In genomic region chr1:43548285-43549271, GRCh38 we compare ENCODE assay signal across 1 cellular context.
TF ChIP-seq lines count a peak whose summit lies in the region.

No MANE protein-coding gene starts in this region.

TF ChIP-seq in HepG2, 621 proteins besides CTCF, POLR2A, EP300 and RAD21 (continued from another document and continues in another):
- peak; percentile 98 for TF ChIP-seq ZBTB10 (CRISPR knock-in tag; IDR thresholded peaks at IDR 0.05; ENCODE audit: borderline replicate concordance)
- peak; percentile 92 for TF ChIP-seq HMG20A (CRISPR knock-in tag; IDR thresholded peaks at IDR 0.05; ENCODE audit: borderline replicate concordance)
- TF ChIP-seq TFE3 (CRISPR knock-in tag; IDR thresholded peaks at IDR 0.05): peak; percentile 88
- TF ChIP-seq ZNF281 (CRISPR knock-in tag; IDR thresholded peaks at IDR 0.05; ENCODE audit: borderline replicate concordance): peak; percentile 93
- TF ChIP-seq ZBTB42 (CRISPR knock-in tag; IDR thresholded peaks at IDR 0.05): no peak
- 0 out of 2 replicates have a peak, but pooled peaks have one; percentile 58 for TF ChIP-seq CREB3 (CRISPR knock-in tag; IDR thresholded peaks at IDR 0.05)
- 0 out of 2 replicates have a peak, but pooled peaks have one; percentile 51 for TF ChIP-seq ZNF570 (CRISPR knock-in tag; IDR thresholded peaks at IDR 0.05; ENCODE audit: borderline replicate concordance)
- peak; percentile 89 for TF ChIP-seq KAT8 (CRISPR knock-in tag; IDR thresholded peaks at IDR 0.05)
- TF ChIP-seq PBX2 (CRISPR knock-in tag; IDR thresholded peaks at IDR 0.05): no peak
- no peak for TF ChIP-seq IRX3 (CRISPR knock-in tag; IDR thresholded peaks at IDR 0.05; ENCODE audit: borderline replicate concordance, low read depth)
- TF ChIP-seq ZMYM4 (CRISPR knock-in tag; IDR thresholded peaks at IDR 0.05): peak; percentile 86
- TF ChIP-seq ZNF350 (CRISPR knock-in tag; IDR thresholded peaks at IDR 0.05; ENCODE audit: borderline replicate concordance, low read depth): peak; percentile 73; the same call in 1 of the 2 replicates
- TF ChIP-seq ZNF766 (CRISPR knock-in tag; IDR thresholded peaks at IDR 0.05; ENCODE audit: borderline replicate concordance): peak; percentile 73; the same call in 1 of the 2 replicates
- TF ChIP-seq TP53 (CRISPR knock-in tag; conservative IDR thresholded peaks at IDR 0.05): 0 out of 2 replicates have a peak, but pooled peaks have one; percentile 76
- TF ChIP-seq FUBP1 (CRISPR knock-in tag; IDR thresholded peaks at IDR 0.05; ENCODE audit: borderline replicate concordance): no peak
- no peak for TF ChIP-seq MLLT10 (CRISPR knock-in tag; IDR thresholded peaks at IDR 0.05)
- peak; percentile 87 for TF ChIP-seq KDM1A (CRISPR knock-in tag; IDR thresholded peaks at IDR 0.05)
- no peak for TF ChIP-seq ZNF546 (CRISPR knock-in tag; conservative IDR thresholded peaks at IDR 0.05)
- TF ChIP-seq FOXP4 (CRISPR knock-in tag; IDR thresholded peaks at IDR 0.05): peak; percentile 97
- no peak for TF ChIP-seq EHMT2 (IDR thresholded peaks at IDR 0.05; ENCODE audit: borderline replicate concordance, low read depth, low read length)
- TF ChIP-seq POLR2AphosphoS5 (IDR thresholded peaks at IDR 0.05; ENCODE audit: low read depth, low read length): no peak
- no peak for TF ChIP-seq HNRNPK (IDR thresholded peaks at IDR 0.05; ENCODE audit: low read depth, low read length, poor library complexity, severe bottlenecking)
- 0 out of 2 replicates have a peak, but pooled peaks have one; percentile 14 for TF ChIP-seq RBFOX2 (IDR thresholded peaks at IDR 0.05; ENCODE audit: low read depth, low read length)
- peak; percentile 68 for TF ChIP-seq TFDP1 (CRISPR knock-in tag; IDR thresholded peaks at IDR 0.05; ENCODE audit: borderline replicate concordance)
- no peak for TF ChIP-seq MAFF (IDR thresholded peaks at IDR 0.05; ENCODE audit: low read depth, low read length)
- no peak for TF ChIP-seq SETDB1 (CRISPR knock-in tag; IDR thresholded peaks at IDR 0.05; ENCODE audit: borderline replicate concordance)
- TF ChIP-seq REPIN1 (CRISPR knock-in tag; IDR thresholded peaks at IDR 0.05; ENCODE audit: borderline replicate concordance, low read depth): peak; percentile 90
- TF ChIP-seq SCMH1 (CRISPR knock-in tag; IDR thresholded peaks at IDR 0.05; ENCODE audit: borderline replicate concordance): no peak
- TF ChIP-seq ZNF761 (CRISPR knock-in tag; conservative IDR thresholded peaks at IDR 0.05): peak; percentile 76; the same call in 1 of the 2 replicates
- TF ChIP-seq ZNF660 (CRISPR knock-in tag; IDR thresholded peaks at IDR 0.05; ENCODE audit: borderline replicate concordance, low read depth): no peak
- TF ChIP-seq ZNF276 (CRISPR knock-in tag; IDR thresholded peaks at IDR 0.05; ENCODE audit: low read depth): no peak
- TF ChIP-seq ZNF230 (CRISPR knock-in tag; IDR thresholded peaks at IDR 0.05): peak; percentile 60
- TF ChIP-seq DMTF1 (CRISPR knock-in tag; IDR thresholded peaks at IDR 0.05): no peak; the same call in 1 of the 2 replicates
- no peak for TF ChIP-seq ZNF513 (CRISPR knock-in tag; conservative IDR thresholded peaks at IDR 0.05)
- TF ChIP-seq MBD4 (IDR thresholded peaks at IDR 0.05; ENCODE audit: borderline replicate concordance, low read length): no peak
